In the genomic region with DNA sequence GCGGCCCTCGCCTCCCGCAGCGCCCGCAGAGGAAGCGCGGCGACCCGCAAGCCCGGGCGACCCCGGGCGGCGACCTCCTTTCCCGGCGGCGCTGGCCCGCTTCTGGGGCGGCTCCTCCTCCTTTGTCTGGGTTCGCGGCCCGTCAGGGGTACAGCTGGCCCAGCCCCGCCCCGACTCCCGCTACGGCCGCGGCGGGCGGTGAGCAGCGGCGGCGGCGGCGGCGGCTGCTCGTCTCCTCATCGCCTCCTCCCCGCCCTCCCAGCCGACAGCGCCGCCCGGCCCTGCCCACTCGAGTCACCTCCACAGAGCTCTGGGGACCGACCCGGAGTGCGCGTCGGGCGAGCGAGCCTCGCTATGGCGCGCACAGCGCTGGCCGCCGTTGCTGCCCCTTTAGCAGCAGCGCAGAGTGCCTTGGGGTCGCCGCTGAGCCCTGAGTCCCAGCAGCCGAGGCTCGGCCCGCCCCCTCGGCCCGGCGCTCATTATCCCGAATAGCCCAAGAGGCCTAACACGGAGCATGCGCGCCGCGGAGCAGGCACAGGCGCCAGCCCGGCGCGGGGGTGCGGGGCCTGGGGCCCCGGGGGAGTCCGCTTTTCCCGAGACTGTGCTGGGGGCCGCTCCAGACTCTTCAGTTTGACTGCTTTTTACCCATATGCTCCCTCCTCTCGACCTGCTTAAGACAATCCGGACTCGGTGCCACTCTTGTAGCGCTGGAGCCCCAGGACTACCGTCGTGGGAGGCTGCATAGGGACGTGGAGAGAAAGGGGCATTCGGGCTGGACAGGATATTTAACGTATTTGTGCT, we compare ENCODE assay signal across 1 cellular context.
TF ChIP-seq lines count a peak whose summit lies in the region.

TSS of gene SOS2 (minus strand) at position 104 of the 801 bp plus-strand sequence. CDS start 295 bp downstream, outside the sequence.

TF ChIP-seq in HepG2, 621 proteins besides CTCF, POLR2A, EP300 and RAD21 (continued from another document and continues in another):
- no peak for TF ChIP-seq TRIM22 (IDR thresholded peaks at IDR 0.05)
- no peak for TF ChIP-seq ZNF646 (CRISPR knock-in tag; IDR thresholded peaks at IDR 0.05)
- TF ChIP-seq ZC3H4 (CRISPR knock-in tag; IDR thresholded peaks at IDR 0.05; ENCODE audit: borderline replicate concordance): no peak
- TF ChIP-seq PCBP1 (IDR thresholded peaks at IDR 0.05; ENCODE audit: borderline replicate concordance, low read depth, low read length): no peak
- TF ChIP-seq GABPA (IDR thresholded peaks at IDR 0.05; ENCODE audit: low read depth, low read length): no peak
- no peak for TF ChIP-seq GABPA (CRISPR knock-in tag; IDR thresholded peaks at IDR 0.05; ENCODE audit: low read depth)
- TF ChIP-seq, protein P1, sequence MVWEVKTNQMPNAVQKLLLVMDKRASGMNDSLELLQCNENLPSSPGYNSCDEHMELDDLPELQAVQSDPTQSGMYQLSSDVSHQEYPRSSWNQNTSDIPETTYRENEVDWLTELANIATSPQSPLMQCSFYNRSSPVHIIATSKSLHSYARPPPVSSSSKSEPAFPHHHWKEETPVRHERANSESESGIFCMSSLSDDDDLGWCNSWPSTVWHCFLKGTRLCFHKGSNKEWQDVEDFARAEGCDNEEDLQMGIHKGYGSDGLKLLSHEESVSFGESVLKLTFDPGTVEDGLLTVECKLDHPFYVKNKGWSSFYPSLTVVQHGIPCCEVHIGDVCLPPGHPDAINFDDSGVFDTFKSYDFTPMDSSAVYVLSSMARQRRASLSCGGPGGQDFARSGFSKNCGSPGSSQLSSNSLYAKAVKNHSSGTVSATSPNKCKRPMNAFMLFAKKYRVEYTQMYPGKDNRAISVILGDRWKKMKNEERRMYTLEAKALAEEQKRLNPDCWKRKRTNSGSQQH (CRISPR knock-in tag; IDR thresholded peaks at IDR 0.05; ENCODE audit: low read depth): peak; percentile 76; the same call in 1 of the 2 replicates
- TF ChIP-seq ZNF564 (CRISPR knock-in tag; IDR thresholded peaks at IDR 0.05): no peak
- no peak for TF ChIP-seq PRMT3 (CRISPR knock-in tag; IDR thresholded peaks at IDR 0.05; ENCODE audit: borderline replicate concordance, low read depth)
- TF ChIP-seq NFRKB (IDR thresholded peaks at IDR 0.05): no peak
- TF ChIP-seq ZFX (CRISPR knock-in tag; IDR thresholded peaks at IDR 0.05; ENCODE audit: low read depth): peak; percentile 93
- TF ChIP-seq SPEN (CRISPR knock-in tag; IDR thresholded peaks at IDR 0.05; ENCODE audit: low read depth): peak; percentile 47; the same call in 1 of the 2 replicates
- 0 out of 2 replicates have a peak, but pooled peaks have one; percentile 14 for TF ChIP-seq THRA (CRISPR knock-in tag; IDR thresholded peaks at IDR 0.05; ENCODE audit: borderline replicate concordance)
- TF ChIP-seq ZNF577 (CRISPR knock-in tag; IDR thresholded peaks at IDR 0.05; ENCODE audit: borderline replicate concordance, low read depth): no peak
- no peak for TF ChIP-seq HNRNPH1 (optimal IDR thresholded peaks at IDR 0.05; ENCODE audit: low read depth, low read length)
- TF ChIP-seq, protein P2, sequence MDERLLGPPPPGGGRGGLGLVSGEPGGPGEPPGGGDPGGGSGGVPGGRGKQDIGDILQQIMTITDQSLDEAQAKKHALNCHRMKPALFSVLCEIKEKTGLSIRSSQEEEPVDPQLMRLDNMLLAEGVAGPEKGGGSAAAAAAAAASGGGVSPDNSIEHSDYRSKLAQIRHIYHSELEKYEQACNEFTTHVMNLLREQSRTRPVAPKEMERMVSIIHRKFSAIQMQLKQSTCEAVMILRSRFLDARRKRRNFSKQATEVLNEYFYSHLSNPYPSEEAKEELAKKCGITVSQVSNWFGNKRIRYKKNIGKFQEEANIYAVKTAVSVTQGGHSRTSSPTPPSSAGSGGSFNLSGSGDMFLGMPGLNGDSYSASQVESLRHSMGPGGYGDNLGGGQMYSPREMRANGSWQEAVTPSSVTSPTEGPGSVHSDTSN (CRISPR knock-in tag; IDR thresholded peaks at IDR 0.05): no peak
- no peak for TF ChIP-seq THAP7 (CRISPR knock-in tag; IDR thresholded peaks at IDR 0.05)
- no peak for TF ChIP-seq RBM39 (IDR thresholded peaks at IDR 0.05; ENCODE audit: low read depth, low read length, poor library complexity, severe bottlenecking)
- TF ChIP-seq ZNF615 (CRISPR knock-in tag; IDR thresholded peaks at IDR 0.05; ENCODE audit: borderline replicate concordance): no peak
- TF ChIP-seq ZNF652 (CRISPR knock-in tag; IDR thresholded peaks at IDR 0.05; ENCODE audit: borderline replicate concordance, low read depth): no peak
- TF ChIP-seq, protein P3, sequence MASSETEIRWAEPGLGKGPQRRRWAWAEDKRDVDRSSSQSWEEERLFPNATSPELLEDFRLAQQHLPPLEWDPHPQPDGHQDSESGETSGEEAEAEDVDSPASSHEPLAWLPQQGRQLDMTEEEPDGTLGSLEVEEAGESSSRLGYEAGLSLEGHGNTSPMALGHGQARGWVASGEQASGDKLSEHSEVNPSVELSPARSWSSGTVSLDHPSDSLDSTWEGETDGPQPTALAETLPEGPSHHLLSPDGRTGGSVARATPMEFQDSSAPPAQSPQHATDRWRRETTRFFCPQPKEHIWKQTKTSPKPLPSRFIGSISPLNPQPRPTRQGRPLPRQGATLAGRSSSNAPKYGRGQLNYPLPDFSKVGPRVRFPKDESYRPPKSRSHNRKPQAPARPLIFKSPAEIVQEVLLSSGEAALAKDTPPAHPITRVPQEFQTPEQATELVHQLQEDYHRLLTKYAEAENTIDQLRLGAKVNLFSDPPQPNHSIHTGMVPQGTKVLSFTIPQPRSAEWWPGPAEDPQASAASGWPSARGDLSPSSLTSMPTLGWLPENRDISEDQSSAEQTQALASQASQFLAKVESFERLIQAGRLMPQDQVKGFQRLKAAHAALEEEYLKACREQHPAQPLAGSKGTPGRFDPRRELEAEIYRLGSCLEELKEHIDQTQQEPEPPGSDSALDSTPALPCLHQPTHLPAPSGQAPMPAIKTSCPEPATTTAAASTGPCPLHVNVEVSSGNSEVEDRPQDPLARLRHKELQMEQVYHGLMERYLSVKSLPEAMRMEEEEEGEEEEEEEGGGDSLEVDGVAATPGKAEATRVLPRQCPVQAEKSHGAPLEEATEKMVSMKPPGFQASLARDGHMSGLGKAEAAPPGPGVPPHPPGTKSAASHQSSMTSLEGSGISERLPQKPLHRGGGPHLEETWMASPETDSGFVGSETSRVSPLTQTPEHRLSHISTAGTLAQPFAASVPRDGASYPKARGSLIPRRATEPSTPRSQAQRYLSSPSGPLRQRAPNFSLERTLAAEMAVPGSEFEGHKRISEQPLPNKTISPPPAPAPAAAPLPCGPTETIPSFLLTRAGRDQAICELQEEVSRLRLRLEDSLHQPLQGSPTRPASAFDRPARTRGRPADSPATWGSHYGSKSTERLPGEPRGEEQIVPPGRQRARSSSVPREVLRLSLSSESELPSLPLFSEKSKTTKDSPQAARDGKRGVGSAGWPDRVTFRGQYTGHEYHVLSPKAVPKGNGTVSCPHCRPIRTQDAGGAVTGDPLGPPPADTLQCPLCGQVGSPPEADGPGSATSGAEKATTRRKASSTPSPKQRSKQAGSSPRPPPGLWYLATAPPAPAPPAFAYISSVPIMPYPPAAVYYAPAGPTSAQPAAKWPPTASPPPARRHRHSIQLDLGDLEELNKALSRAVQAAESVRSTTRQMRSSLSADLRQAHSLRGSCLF (CRISPR knock-in tag; IDR thresholded peaks at IDR 0.05; ENCODE audit: borderline replicate concordance): no peak
- 0 out of 2 replicates have a peak, but pooled peaks have one; percentile 61 for TF ChIP-seq EED (CRISPR knock-in tag; IDR thresholded peaks at IDR 0.05)
- peak; percentile 76; the same call in 1 of the 2 replicates for TF ChIP-seq YEATS4 (CRISPR knock-in tag; IDR thresholded peaks at IDR 0.05; ENCODE audit: borderline replicate concordance)
- no peak for TF ChIP-seq ETS1 (CRISPR knock-in tag; IDR thresholded peaks at IDR 0.05)
- TF ChIP-seq REL (CRISPR knock-in tag; conservative IDR thresholded peaks at IDR 0.05): no peak
- no peak for TF ChIP-seq AHR (CRISPR knock-in tag; IDR thresholded peaks at IDR 0.05)
- TF ChIP-seq SP4 (CRISPR knock-in tag; IDR thresholded peaks at IDR 0.05): peak; percentile 77
- TF ChIP-seq KDM5B (CRISPR knock-in tag; IDR thresholded peaks at IDR 0.05; ENCODE audit: borderline replicate concordance): peak; percentile 85; the same call in 1 of the 2 replicates
- no peak for TF ChIP-seq HOXD1 (CRISPR knock-in tag; IDR thresholded peaks at IDR 0.05)
- TF ChIP-seq ZNF333 (CRISPR knock-in tag; IDR thresholded peaks at IDR 0.05; ENCODE audit: borderline replicate concordance): peak; percentile 88; the same call in 1 of the 2 replicates
- TF ChIP-seq ARNT2 (CRISPR knock-in tag; IDR thresholded peaks at IDR 0.05; ENCODE audit: low read depth): peak; percentile 57
- peak; percentile 40; the same call in 1 of the 2 replicates for TF ChIP-seq ZNF607 (CRISPR knock-in tag; IDR thresholded peaks at IDR 0.05; ENCODE audit: borderline replicate concordance)
